In genomic region chr16:30874244-30874820, GRCh38 we compare ENCODE assay signal across 8 cellular contexts. TPM values are rescaled to one million over a fixed set of nuclear protein-coding genes. Genes with fewer than 3 reads are reported as not detected.
DNase-seq lines count a peak whose midpoint lies in the region; ATAC-seq, FAIRE-seq and TF ChIP-seq lines count a peak whose summit lies in the region.

No MANE protein-coding gene starts in this region.

- no peaks in the 10 kb centered on the region for H4K20me1 ChIP-seq in DOHH2 (ENCODE audit: control insufficient read depth, insufficient read depth, low read depth, low read length)
- no peaks in the 10 kb centered on the region for H4K20me1 ChIP-seq in PC-9 (ENCODE audit: insufficient read depth)

- H3K4me3 ChIP-seq in DOHH2 (ENCODE audit: low read length): peak overlapping the region; percentile 93
- H3K4me3 ChIP-seq in PC-9: peak overlapping the region; percentile 97
- H3K4me3 ChIP-seq in epithelial cell of proximal tubule (ENCODE audit: low read depth, low read length): peak overlapping the region; percentile 72
- peak overlapping the region; percentile 83 for H3K4me3 ChIP-seq in trophoblast cell (ENCODE audit: low read depth, low read length)

- peak overlapping the region; percentile 82 for H3K4me2 ChIP-seq in DOHH2 (ENCODE audit: low read length)
- peak overlapping the region; percentile 92 for H3K4me2 ChIP-seq in PC-9
- H3K4me2 ChIP-seq in trophoblast cell (ENCODE audit: low read length): peak overlapping the region; percentile 89

- H3K4me1 ChIP-seq in DOHH2 (ENCODE audit: control insufficient read depth, low read length): peaks cover 28% of the 10 kb centered on the region
- peaks cover 18% of the 10 kb centered on the region for H3K4me1 ChIP-seq in PC-9 (replicated peaks; ENCODE audit: insufficient read depth)
- H3K4me1 ChIP-seq in trophoblast cell (ENCODE audit: control insufficient read depth in 1 of 2, insufficient read depth in 2 of 2, low read length in 2 of 2): peaks cover 8 to 16% of the 10 kb centered on the region in 2 experiments

- peaks cover 30% of the 10 kb centered on the region for H3K79me2 ChIP-seq in DOHH2 (ENCODE audit: control insufficient read depth, low read length)
- H3K79me2 ChIP-seq in PC-9 (ENCODE audit: low read depth): peaks cover 24% of the 10 kb centered on the region
- H3K79me2 ChIP-seq in trophoblast cell (ENCODE audit: control insufficient read depth, insufficient read depth, low read length, poor library complexity): peaks cover 10% of the 10 kb centered on the region

- peak overlapping the region; percentile 87 for H2BK120ac ChIP-seq in trophoblast cell (ENCODE audit: insufficient read depth, low read length, poor library complexity)

- peak overlapping the region; percentile 54 for H3K27ac ChIP-seq in DOHH2 (ENCODE audit: low read depth, low read length)
- H3K27ac ChIP-seq in PC-9: 0 out of 2 replicates have a peak overlapping the region, but pooled peaks have one; percentile 48
- H3K27ac ChIP-seq in trophoblast cell (ENCODE audit: low read depth, low read length): peak overlapping the region; percentile 83

- no peak for TF ChIP-seq POLR2A in GM18505 (IDR thresholded peaks at IDR 0.05; ENCODE audit: borderline replicate concordance, extremely low read depth, insufficient read depth, insufficient read length)

- H2AFZ ChIP-seq in PC-9 (peak overlapping the region; percentile 98), trophoblast cell (ENCODE audit: insufficient read depth, low read length, poor library complexity) (peak overlapping the region; percentile 55)

- H4K91ac ChIP-seq in trophoblast cell (ENCODE audit: low read depth, low read length): peak overlapping the region; percentile 93

- H3K27me3 ChIP-seq in DOHH2 (ENCODE audit: control insufficient read depth, low read length) (no peaks in the 10 kb centered on the region), PC-9 (ENCODE audit: insufficient read depth, low read depth) (no peaks in the 10 kb centered on the region), trophoblast cell (ENCODE audit: insufficient read depth, low read length) (no peaks in the 10 kb centered on the region)

- peak overlapping the region; percentile 67 for H4K12ac ChIP-seq in trophoblast cell (ENCODE audit: low read depth, low read length)

- WGBS in trophoblast cell (ENCODE audit: extremely low coverage, insufficient coverage, insufficient read length): no CpG with 5 or more reads among the region's 23 CpGs

- intact Hi-C loops in PC-9 (cut with micrococcal nuclease; ENCODE audit: unreplicated experiment): loop anchor here (2.0 kb wide), 2 partner anchors 48 to 70 kb away; partner anchors contain the start of gene FBXL19

- H4K8ac ChIP-seq in trophoblast cell (ENCODE audit: low read depth, low read length): peak overlapping the region; percentile 87

- H3K9ac ChIP-seq in trophoblast cell (ENCODE audit: low read length): peak overlapping the region; percentile 90

- DNase-seq in PC-9 (no peak), epithelial cell of proximal tubule (ENCODE audit: low read depth) (no peak), trophoblast cell (peak; percentile 75 to 78), RCC 7860 (ENCODE audit: low spot score) (no peak)

- no peaks in the 10 kb centered on the region for H3F3A ChIP-seq in DOHH2 (ENCODE audit: control insufficient read depth, insufficient read depth)
- peaks cover 26% of the 10 kb centered on the region for H3F3A ChIP-seq in PC-9 (ENCODE audit: insufficient read depth, low read depth)

- H3K9me3 ChIP-seq in DOHH2 (ENCODE audit: control insufficient read depth, insufficient read depth, low read length) (no peaks in the 10 kb centered on the region), PC-9 (ENCODE audit: insufficient read depth, low read depth) (no peaks in the 10 kb centered on the region), trophoblast cell (ENCODE audit: insufficient read depth, low read depth, low read length) (no peaks in the 10 kb centered on the region)

- ATAC-seq in HG03135 (IDR thresholded peaks at IDR 0.05; ENCODE audit: unreplicated experiment): no peak
- no peak for ATAC-seq in GM18505 (IDR thresholded peaks at IDR 0.05; ENCODE audit: unreplicated experiment)
- no peak for ATAC-seq in HG02763 (IDR thresholded peaks at IDR 0.05; ENCODE audit: unreplicated experiment)

- CTCF ChIA-PET in PC-9 (lab: Charles Lee): interaction anchor here (0.6 kb wide), 1 partner anchor 44 kb away, joined by 5 read pairs; no protein-coding TSS in a partner anchor

- peak overlapping the region; percentile 21 for H2BK5ac ChIP-seq in trophoblast cell (ENCODE audit: low read depth, low read length, poor library complexity)

- H3K14ac ChIP-seq in trophoblast cell (ENCODE audit: low read length): peak overlapping the region; percentile 86

- H2AK5ac ChIP-seq in trophoblast cell (ENCODE audit: low read length): no peak overlapping the region

- POLR2A ChIA-PET in PC-9 (lab: Charles Lee; ENCODE audit: unreplicated experiment): interaction anchor here (0.6 to 0.7 kb wide), 2 partner anchors 383 to 1003 kb away, joined by 3 read pairs; no protein-coding TSS in a partner anchor

- H3K36me3 ChIP-seq in DOHH2 (ENCODE audit: control insufficient read depth, low read length) (peaks cover 11% of the 10 kb centered on the region), PC-9 (ENCODE audit: low read depth) (no peaks in the 10 kb centered on the region), trophoblast cell (ENCODE audit: control insufficient read depth in 1 of 2, insufficient read depth in 2 of 2, low read length in 2 of 2) (peaks cover 4 to 6% of the 10 kb centered on the region in 2 experiments)

- FAIRE-seq in RCC 7860 (lab: Jason Lieb, UNC): no peak

- H3K4ac ChIP-seq in trophoblast cell (ENCODE audit: low read depth, low read length): peak overlapping the region; percentile 23

- H3K9me2 ChIP-seq in DOHH2 (replicated peaks; ENCODE audit: control insufficient read depth, low read length) (no peaks in the 10 kb centered on the region), PC-9 (ENCODE audit: insufficient read depth) (no peaks in the 10 kb centered on the region)

- BruUV-seq in PC-9 (replicated peaks; lab: Mats Ljungman, UMichigan): no TSS peak

- H2BK12ac ChIP-seq in trophoblast cell (ENCODE audit: low read length): no peak overlapping the region

- TF ChIP-seq CTCF in DOHH2 (IDR thresholded peaks at IDR 0.05; ENCODE audit: low read depth, low read length, poor library complexity, severe bottlenecking) (no peak), PC-9 (conservative IDR thresholded peaks at IDR 0.05) (no peak), epithelial cell of proximal tubule (conservative IDR thresholded peaks at IDR 0.05; ENCODE audit: low read depth, low read length) (no peak)

- H3K79me1 ChIP-seq in trophoblast cell (ENCODE audit: low read length): peaks cover 15% of the 10 kb centered on the region

- H3K18ac ChIP-seq in trophoblast cell (ENCODE audit: low read length): peak overlapping the region; percentile 88

- no peak overlapping the region for H3K23ac ChIP-seq in trophoblast cell (ENCODE audit: low read length)

RNA-seq across cellular contexts. Expression of gene BCL7C, which starts 19.5 kb away (rescaled TPM):
- 59.3 and 66.9 TPM in 2 replicates for total RNA-seq in PC-9 (2021)
- total RNA-seq in epithelial cell of proximal tubule: 57.6 and 79.1 TPM in 2 replicates
- 28.8 TPM in 2 replicates for polyA plus RNA-seq in trophoblast cell (2013)

RNA-seq across cellular contexts. Expression of gene CTF1, which starts 22.1 kb away (rescaled TPM):
- total RNA-seq in PC-9 (2021): 11.6 and 17.0 TPM in 2 replicates
- 0.87 and 4.3 TPM in 2 replicates for total RNA-seq in epithelial cell of proximal tubule
- 6.0 and 6.4 TPM in 2 replicates for polyA plus RNA-seq in trophoblast cell (2013)

RNA-seq across cellular contexts. Expression of gene FBXL19, which starts 49.0 kb away (rescaled TPM):
- 70.8 and 72.7 TPM in 2 replicates for total RNA-seq in PC-9 (2021)
- 35.6 and 65.3 TPM in 2 replicates for total RNA-seq in epithelial cell of proximal tubule
- polyA plus RNA-seq in trophoblast cell (2013): 36.4 and 36.8 TPM in 2 replicates

Comparison
In these comparisons a context has a peak if more than half of its experiments do, and no peak if none do; other contexts are left out.
1. DNase-seq: peak in trophoblast cell (2 of 2); none in PC-9 (0 of 2), epithelial cell of proximal tubule (single experiment) and RCC 7860 (single experiment).
2. Peak in every context shown above with its lines, with median percentiles within 50 percentile points of each other: H3K27ac ChIP-seq, H3K4me2 ChIP-seq and H3K4me3 ChIP-seq.